ENCODE assay signal across 8 cellular contexts in the genomic region with DNA sequence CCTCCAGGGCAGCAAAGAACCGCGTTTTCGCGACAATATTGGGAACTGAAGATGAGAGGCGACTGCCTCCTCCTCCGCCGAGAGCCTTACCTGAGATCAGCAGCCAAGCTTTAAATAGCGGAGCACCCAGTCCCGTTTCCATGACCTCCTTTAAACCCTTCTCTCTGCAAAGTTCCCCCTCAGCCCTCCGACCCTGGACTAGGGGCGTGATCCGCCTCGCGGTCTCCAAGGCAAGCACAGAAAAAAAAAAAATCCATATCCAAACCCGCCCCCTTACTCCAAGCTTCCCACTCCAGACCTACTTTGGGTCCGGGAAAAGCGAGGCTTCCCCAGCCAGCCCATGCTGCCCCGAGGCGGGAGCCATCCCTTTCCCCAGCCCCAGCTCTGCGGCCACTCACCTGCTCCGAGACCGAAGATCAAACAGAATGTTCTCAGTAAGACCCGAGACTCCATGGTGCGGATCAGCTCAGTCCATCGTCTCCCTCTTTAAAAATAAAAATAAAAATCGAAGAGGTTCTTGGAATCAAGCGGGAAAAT. TPM values are rescaled to one million over a fixed set of nuclear protein-coding genes. Genes with fewer than 3 reads are reported as not detected.
DNase-seq lines count a peak whose midpoint lies in the region; ATAC-seq and TF ChIP-seq lines count a peak whose summit lies in the region.

No MANE protein-coding gene starts in this region.

- H3K36me3 ChIP-seq in SJCRH30: no peaks in the 10 kb centered on the region
- H3K36me3 ChIP-seq in mesendoderm (ENCODE audit: control insufficient read depth, insufficient read depth, low read length): no peaks in the 10 kb centered on the region
- H3K36me3 ChIP-seq in transverse colon: no peaks in the 10 kb centered on the region

- no peak overlapping the region for H3K23ac ChIP-seq in mesendoderm (ENCODE audit: low read length)

- peak overlapping the region; percentile 54 for H3K56ac ChIP-seq in mesendoderm (ENCODE audit: low read length)

- H3K18ac ChIP-seq in mesendoderm (ENCODE audit: low read length): peak overlapping the region; percentile 91

- no peak overlapping the region for H2BK5ac ChIP-seq in mesendoderm (ENCODE audit: low read length)

- H3K4me3 ChIP-seq in AG04449 (ENCODE audit: low read depth, low read length): peak overlapping the region; percentile 28; the same call in 1 of the 2 replicates
- H3K4me3 ChIP-seq in SJCRH30: peak overlapping the region; percentile 54
- H3K4me3 ChIP-seq in mesendoderm (ENCODE audit: low read length): peak overlapping the region; percentile 60
- peak overlapping the region; percentile 25 to 77 (median 48) for H3K4me3 ChIP-seq in transverse colon

- intact Hi-C loops in transverse colon (cut with DNase I; ENCODE audit: low total_unique reads): no loop called here

- no peak for TF ChIP-seq CTCF in AG04449 (IDR thresholded peaks at IDR 0.05; ENCODE audit: insufficient read depth, low read length, missing control alignments)
- TF ChIP-seq CTCF in transverse colon (IDR thresholded peaks at IDR 0.05): no peak

- WGBS in mesendoderm (ENCODE audit: extremely low coverage, insufficient coverage, low lambda C conversion rate): no CpG with 5 or more reads among the region's 27 CpGs
- 4 to 20% methylated on average over 1 to 27 of the region's 27 CpGs for WGBS in transverse colon (ENCODE audit: low coverage in 1 of 2), 2 donors

- in situ Hi-C loops in transverse colon (cut with MboI; ENCODE audit: low pct_ligation_motif_present in 1 of 4, low pct_unique_long_range_greater_than_20kb in 1 of 4, low sequenced_read_pairs in 3 of 4): no loop called here

- no peak overlapping the region for H4K8ac ChIP-seq in mesendoderm (ENCODE audit: low read depth, low read length)

- no peak overlapping the region for H2BK15ac ChIP-seq in mesendoderm (replicated peaks; ENCODE audit: low read depth)

- no peak overlapping the region for H4K5ac ChIP-seq in mesendoderm (ENCODE audit: low read length)

- H3K27ac ChIP-seq in SJCRH30: no peak overlapping the region
- H3K27ac ChIP-seq in mesendoderm (ENCODE audit: low read depth, low read length): no peak overlapping the region
- no peak overlapping the region for H3K27ac ChIP-seq in transverse colon

- H2BK120ac ChIP-seq in mesendoderm (ENCODE audit: low read depth, low read length): no peak overlapping the region

- peaks cover 7% of the 10 kb centered on the region; the same call in 1 of the 2 replicates for H3K27me3 ChIP-seq in SJCRH30
- H3K27me3 ChIP-seq in mesendoderm (ENCODE audit: insufficient read depth, low read length, poor library complexity): no peaks in the 10 kb centered on the region
- H3K27me3 ChIP-seq in transverse colon: peaks cover 78% of the 10 kb centered on the region

- peak; percentile 13 for ATAC-seq in GM19463 (IDR thresholded peaks at IDR 0.05; ENCODE audit: unreplicated experiment)
- no peak for ATAC-seq in HG02938 (IDR thresholded peaks at IDR 0.05; ENCODE audit: unreplicated experiment)

- H3K9me3 ChIP-seq in SJCRH30 (replicated peaks) (no peaks in the 10 kb centered on the region), transverse colon (no peaks in the 10 kb centered on the region)

- no peak overlapping the region for H2AK5ac ChIP-seq in mesendoderm (ENCODE audit: low read length)

- H3K9ac ChIP-seq in mesendoderm (ENCODE audit: low read length): peak overlapping the region; percentile 69

- H3K4me1 ChIP-seq in SJCRH30 (no peaks in the 10 kb centered on the region), mesendoderm (ENCODE audit: control insufficient read depth, low read depth, low read length) (peaks cover 2% of the 10 kb centered on the region), transverse colon (peaks cover 9 to 26% (median 21%) of the 10 kb centered on the region in 4 donors)

- POLR2A ChIA-PET in AG04449 (lab: Yijun Ruan, JAX): interaction anchor here (0.5 kb wide), 1 partner anchor 867 kb away, joined by 3 read pairs; no protein-coding TSS in a partner anchor

- CTCF ChIA-PET in AG04449 (lab: Yijun Ruan, JAX): interaction anchor here (1.2 kb wide), 1 partner anchor 11 kb away, joined by 4 read pairs; no protein-coding TSS in a partner anchor

- H3K79me1 ChIP-seq in mesendoderm (ENCODE audit: low read length): no peaks in the 10 kb centered on the region

- TF ChIP-seq EP300 in transverse colon (IDR thresholded peaks at IDR 0.05; ENCODE audit: low read depth): no peak

- no peaks in the 10 kb centered on the region for H3K79me2 ChIP-seq in mesendoderm (ENCODE audit: control insufficient read depth, insufficient read depth, low read length)

- H3K4ac ChIP-seq in mesendoderm (ENCODE audit: low read depth, low read length): no peak overlapping the region

- H3K4me2 ChIP-seq in mesendoderm (ENCODE audit: low read length): peak overlapping the region; percentile 96

- TF ChIP-seq POLR2A in transverse colon (IDR thresholded peaks at IDR 0.05): no peak

- no peak for DNase-seq in AG04449 (ENCODE audit: low read depth, low spot score)
- peak in 1 of 2 experiments; percentile 15 for DNase-seq in SJCRH30
- DNase-seq in cerebellar cortex (ENCODE audit: low spot score): peak; percentile 65
- peak; percentile 60 for DNase-seq in mesendoderm
- DNase-seq in transverse colon: no peak
- no peak for DNase-seq in NK-92 (lab: John Stamatoyannopoulos, UW; ENCODE audit: unreplicated experiment)

RNA-seq across cellular contexts. Expression of a gene that starts 0.6 kb away (rescaled TPM):
- 2.7 and 4.8 TPM in 2 replicates for total RNA-seq in SJCRH30 (2014; rRNA removed; shearing (Covaris generic))
- polyA plus RNA-seq in mesendoderm (2013, experiment 1 of 2): 18.2 TPM
- polyA plus RNA-seq in mesendoderm (2013, experiment 2 of 2): 18.7 TPM
- 10 to 100 TPM in 1 of 4 donors, 1 to 10 TPM in 3; 1.4 to 10.5 (median 9.5) TPM for total RNA-seq in transverse colon

Comparison
In these comparisons a context has a peak if more than half of its experiments do, and no peak if none do; other contexts are left out.
1. DNase-seq: peak in cerebellar cortex (single experiment) and mesendoderm (single experiment); none in AG04449 (single experiment), transverse colon (single experiment) and NK-92 (single experiment).
2. Peak in every context shown above with its lines, with median percentiles within 50 percentile points of each other: H3K4me3 ChIP-seq.